ENCODE assay signal across 1 cellular context in genomic region chr18:23369231-23369630, GRCh38.
TF ChIP-seq lines count a peak whose summit lies in the region.

No MANE protein-coding gene starts in this region.

TF ChIP-seq in HepG2, 621 proteins besides CTCF, POLR2A, EP300 and RAD21 (continued from another document):
- TF ChIP-seq ZSCAN31 (CRISPR knock-in tag; IDR thresholded peaks at IDR 0.05; ENCODE audit: low read depth) = no peak
